Comparison of ENCODE assay signal across 9 cellular contexts in genomic region chr20:52086878-52087277, GRCh38.
"Had no signal": no experiment of that assay in that cellular context is flagged by ENCODE, and none has a peak within 500 bp of the region (broad histone marks: within the 10 kb centered on the region; RNA-seq: fewer than 3 reads in every experiment).

No MANE protein-coding gene starts in this region.

- H3K36me3 ChIP-seq: HAP-1 had no signal

- DNase-seq: GM23248, GOT3, H7, IMR-90, KBM-7 had no signal

- ATAC-seq: HCT116 had no signal

- H3K4me3 ChIP-seq: GM23248, HAP-1 had no signal

- H3K9ac ChIP-seq: GM23248, KMS-11 had no signal

- H3K4me2 ChIP-seq: KMS-11 had no signal

- H3K27ac ChIP-seq: GM23248, HL-60, KMS-11 had no signal
